ENCODE assay signal across 8 cellular contexts in the genomic region with DNA sequence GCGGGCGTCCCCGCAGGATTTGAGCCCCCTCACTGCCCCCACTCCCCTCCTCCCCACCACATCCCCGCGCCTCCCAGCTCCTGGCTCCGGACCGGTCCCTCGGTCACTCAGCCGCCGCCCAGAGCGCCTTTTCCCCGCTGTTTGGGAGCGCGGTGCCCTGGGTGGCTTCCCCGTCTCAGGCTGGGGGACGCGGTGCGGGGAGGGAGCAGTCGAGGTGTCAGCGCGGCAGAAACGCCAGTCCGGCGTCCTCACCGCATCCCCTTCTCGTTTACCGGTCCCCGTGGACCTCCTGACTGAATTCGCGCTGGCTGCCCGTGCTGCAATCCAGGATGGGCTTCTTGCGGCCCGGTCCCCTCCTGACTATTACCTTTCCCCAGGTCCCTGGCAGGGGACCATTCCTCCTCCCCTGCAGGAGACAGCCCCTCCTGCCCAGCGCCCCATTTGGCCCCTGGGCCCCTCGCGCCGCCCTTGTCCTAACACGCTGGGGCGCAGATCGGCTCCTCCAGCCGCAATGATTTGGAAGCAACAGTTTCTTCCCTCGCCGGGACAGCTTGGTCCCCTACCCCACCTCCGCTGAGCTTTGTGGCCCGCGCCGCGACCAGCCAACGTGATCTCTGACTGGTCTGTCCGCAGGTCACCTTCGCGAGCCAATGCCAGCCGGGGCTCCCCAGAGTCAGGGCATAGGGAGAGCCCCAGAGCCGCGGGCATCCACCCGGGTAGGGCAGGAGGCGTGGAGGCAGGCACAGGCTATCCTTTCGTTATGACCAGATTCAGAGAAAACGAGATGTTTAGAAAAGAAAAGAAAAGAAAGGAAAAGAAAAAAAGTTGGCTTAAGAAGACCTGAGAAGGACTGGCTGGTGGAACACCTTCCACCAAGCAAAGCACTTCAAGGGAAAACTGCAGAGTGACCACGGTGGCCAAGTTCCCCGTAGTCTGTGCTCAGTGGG. TPM values are rescaled to one million over a fixed set of nuclear protein-coding genes. Genes with fewer than 3 reads are reported as not detected.
DNase-seq lines count a peak whose midpoint lies in the region; ATAC-seq, FAIRE-seq and TF ChIP-seq lines count a peak whose summit lies in the region.

No MANE protein-coding gene starts in this region.

- ATAC-seq in right lobe of liver: peak; percentile 12 to 45 (median 34)

- no peak for FAIRE-seq in urothelium cell line (lab: Jason Lieb, UNC)

- H3K36me3 ChIP-seq in breast epithelium: no peaks in the 10 kb centered on the region
- H3K36me3 ChIP-seq in right lobe of liver: no peaks in the 10 kb centered on the region
- no peaks in the 10 kb centered on the region for H3K36me3 ChIP-seq in thyroid gland

- H3K27me3 ChIP-seq in breast epithelium (peaks cover 3 to 22% of the 10 kb centered on the region in 2 donors), right lobe of liver (peaks cover 0 to 8% of the 10 kb centered on the region in 2 donors), thyroid gland (peaks cover 3% of the 10 kb centered on the region)

- no peak for TF ChIP-seq CTCF in breast epithelium (IDR thresholded peaks at IDR 0.05)
- no peak for TF ChIP-seq CTCF in right lobe of liver (IDR thresholded peaks at IDR 0.05)
- no peak for TF ChIP-seq CTCF in thyroid gland (IDR thresholded peaks at IDR 0.05)

- intact Hi-C loops in breast epithelium (cut with DNase I; ENCODE audit: low total_unique reads): no loop called here
- intact Hi-C loops in right lobe of liver (cut with DNase I): no loop called here
- intact Hi-C loops in thyroid gland (cut with DNase I): no loop called here

- H3K4me3 ChIP-seq in breast epithelium: peak overlapping the region; percentile 62 to 86 (median 69)
- H3K4me3 ChIP-seq in right lobe of liver: peak overlapping the region; percentile 48 to 57 (median 51)
- peak overlapping the region in 1 of 3 donors; percentile 44 for H3K4me3 ChIP-seq in thyroid gland (replicated peaks in 1 of 3)

- whole genome bisulfite sequencing in right lobe of liver (ENCODE audit: insufficient coverage, low coverage, low lambda C conversion rate, missing lambda C conversion rate): 4% methylated on average over 20 of the region's 61 CpGs
- WGBS in thyroid gland, 2 donors: 13 to 17% methylated on average over 25 to 40 of the region's 61 CpGs

- H3K4me1 ChIP-seq in breast epithelium (peaks cover 0 to 6% of the 10 kb centered on the region in 2 donors), right lobe of liver (peaks cover 0 to 24% (median 3%) of the 10 kb centered on the region in 4 donors), thyroid gland (peaks cover 10 to 22% of the 10 kb centered on the region in 2 donors)

- H3K9me3 ChIP-seq in breast epithelium (no peaks in the 10 kb centered on the region), right lobe of liver (no peaks in the 10 kb centered on the region), thyroid gland (no peaks in the 10 kb centered on the region)

- DNase-seq in Daoy (ENCODE audit: low read depth): peak; percentile 28
- peak; percentile 30 for DNase-seq in M059J (ENCODE audit: low read depth)
- DNase-seq in breast epithelium (ENCODE audit: low spot score in 2 of 2): no peak
- DNase-seq in right lobe of liver: peak in 2 of 3 donors; percentile 53 to 63
- DNase-seq in thyroid gland: no peak
- no peak for DNase-seq in LoVo (ENCODE audit: low spot score)
- DNase-seq in middle frontal gyrus (ENCODE audit: extremely low spot score, low spot score): no peak
- no peak for DNase-seq in urothelium cell line (ENCODE audit: low spot score)

- TF ChIP-seq POLR2A in breast epithelium (IDR thresholded peaks at IDR 0.05) (no peak), right lobe of liver (IDR thresholded peaks at IDR 0.05) (no peak), thyroid gland (IDR thresholded peaks at IDR 0.05) (no peak)

- H3K27ac ChIP-seq in breast epithelium (peak overlapping the region; percentile 48 to 88), right lobe of liver (no peak overlapping the region), thyroid gland (peak overlapping the region in 2 of 3 donors; percentile 25 to 28)

RNA-seq across cellular contexts. Expression of a gene that starts 1.2 kb away (rescaled TPM):
- total RNA-seq in Daoy (2014; rRNA removed; shearing (Covaris generic)): 1.5 and 1.7 TPM in 2 replicates
- total RNA-seq in M059J (2014; rRNA removed; shearing (Covaris generic)): 0.49 and 1.9 TPM in 2 replicates
- total RNA-seq in breast epithelium (1 to 10 TPM; 3.3 to 5.3 (median 3.8) TPM), right lobe of liver (1 to 10 TPM in 1 of 6 experiments, under 1 TPM in 5; 0.16 to 1.3 (median 0.29) TPM), thyroid gland (1 to 10 TPM in 3 of 4 donors, under 1 TPM in 1; 0.67 to 1.6 (median 1.1) TPM)

Comparison
In these comparisons a context has a peak if more than half of its experiments do, and no peak if none do; other contexts are left out.
1. DNase-seq: peak in Daoy (single experiment), M059J (single experiment) and right lobe of liver (2 of 3); none in breast epithelium (0 of 2), thyroid gland (0 of 2), LoVo (single experiment), middle frontal gyrus (single experiment) and urothelium cell line (single experiment).
2. H3K27ac ChIP-seq: peak in breast epithelium (2 of 2) and thyroid gland (2 of 3); none in right lobe of liver (0 of 3).